8 cellular contexts compared by ENCODE assay signal in the genomic region with DNA sequence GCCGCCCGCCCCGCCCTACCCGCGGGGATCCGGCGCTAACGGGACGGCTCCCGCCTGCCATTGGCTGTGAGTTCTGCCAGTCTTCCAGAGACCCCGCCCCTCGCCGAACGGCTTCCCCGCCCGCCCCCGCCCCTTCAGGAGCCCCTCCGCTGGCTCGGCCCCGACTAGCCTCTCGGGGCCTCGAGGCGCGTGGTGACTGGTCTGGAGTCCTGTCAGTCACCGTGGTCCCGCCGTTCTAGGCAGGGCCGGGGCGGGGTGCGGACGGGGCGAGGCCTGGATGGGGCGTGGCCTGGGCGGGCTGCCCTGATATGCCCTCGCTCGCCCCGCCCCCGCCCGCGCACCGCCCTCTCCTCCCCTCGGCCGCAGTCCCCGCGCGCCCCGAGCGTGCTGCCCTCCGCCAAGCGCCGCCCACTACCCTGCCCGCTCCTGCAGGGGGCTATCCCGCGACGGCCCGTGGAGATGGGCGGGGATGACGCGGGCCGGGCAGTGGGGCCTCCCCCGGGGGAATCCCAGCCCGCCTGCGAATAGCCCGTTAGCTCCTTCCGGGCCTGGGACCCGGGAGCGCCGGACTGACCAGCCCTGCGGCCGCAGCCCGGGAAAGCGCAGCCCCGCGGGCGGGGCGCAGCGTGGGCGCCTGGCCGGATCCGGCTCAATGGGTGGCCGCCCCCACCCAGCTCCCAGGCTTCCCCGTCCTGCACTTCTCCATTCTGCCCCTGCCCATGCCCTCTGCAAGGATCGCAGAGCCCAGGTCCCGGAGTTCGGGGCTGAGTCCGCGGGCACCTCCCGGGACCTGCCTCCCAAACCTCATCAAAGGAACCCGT. TPM values are rescaled to one million over a fixed set of nuclear protein-coding genes. Genes with fewer than 3 reads are reported as not detected.
DNase-seq lines count a peak whose midpoint lies in the region; ATAC-seq and TF ChIP-seq lines count a peak whose summit lies in the region.

No MANE protein-coding gene starts in this region.

- peak overlapping the region; percentile 94 for H2AFZ ChIP-seq in PC-9

- H3K9me3 ChIP-seq in PC-9 (ENCODE audit: insufficient read depth, low read depth), result no peaks in the 10 kb centered on the region

- H3K4me2 ChIP-seq in PC-9, result peak overlapping the region; percentile 99

- H3K4me1 ChIP-seq in PC-9 (replicated peaks; ENCODE audit: insufficient read depth), result 0 out of 2 replicates have a peak, but pooled peaks cover 3% of the 10 kb centered on the region

- POLR2A ChIA-PET in PC-9 (lab: Charles Lee; ENCODE audit: unreplicated experiment), result interaction anchor here (0.5 to 1.2 kb wide), 4 partner anchors 105 to 626 kb away, joined by 3 to 16 read pairs (median 4); no protein-coding TSS in a partner anchor

- ATAC-seq in GM21786 (IDR thresholded peaks at IDR 0.05; ENCODE audit: unreplicated experiment), result peak; percentile 87
- peak; percentile 98 for ATAC-seq in activated T-cell treated with anti-CD3 and anti-CD28 coated beads, Interleukin-2, amount 50 U/mL, for 4 hours
- peak; percentile 100 for ATAC-seq in esophagus mucosa

- no peaks in the 10 kb centered on the region for H3K36me3 ChIP-seq in PC-9 (ENCODE audit: low read depth)

- no peaks in the 10 kb centered on the region for H3K9me3 Mint-ChIP-seq in activated T-cell treated with anti-CD3 and anti-CD28 coated beads, Interleukin-2, amount 50 U/mL, for 4 hours

- DNase-seq in DMS79 (lab: John Stamatoyannopoulos, UW) (peak; percentile 94), KG1 (lab: John Stamatoyannopoulos, UW) (peak; percentile 92), PC-9 (peak; percentile 89 to 100), myocyte (ENCODE audit: low read depth) (peak; percentile 100)
- peak; percentile 99 for DNase-seq in activated T-cell treated with anti-CD3 and anti-CD28 coated beads, Interleukin-2, amount 50 U/mL, for 4 hours
- DNase-seq in stimulated activated CD8-positive, alpha-beta memory T cell treated with anti-CD3 and anti-CD28 coated beads, Interleukin-7, amount 100 ng/mL, for 24 hours (ENCODE audit: low read depth), result peak; percentile 96

- no TSS peak for BruUV-seq in PC-9 (replicated peaks; lab: Mats Ljungman, UMichigan)

- H3K4me3 Mint-ChIP-seq in activated T-cell treated with anti-CD3 and anti-CD28 coated beads, Interleukin-2, amount 50 U/mL, for 4 hours, result peak overlapping the region; percentile 95

- H3F3A ChIP-seq in PC-9 (ENCODE audit: insufficient read depth, low read depth), result peaks cover 18% of the 10 kb centered on the region; the same call in 1 of the 2 replicates

- H3K79me2 ChIP-seq in PC-9 (ENCODE audit: low read depth), result no peaks in the 10 kb centered on the region

- CTCF ChIA-PET in PC-9 (lab: Charles Lee), result interaction anchor here (0.6 kb wide), 4 partner anchors 18 to 260 kb away, joined by 3 read pairs; no protein-coding TSS in a partner anchor

- H4K20me1 ChIP-seq in PC-9 (ENCODE audit: insufficient read depth), result no peaks in the 10 kb centered on the region

- peaks cover 3% of the 10 kb centered on the region for H3K27me3 Mint-ChIP-seq in activated T-cell treated with anti-CD3 and anti-CD28 coated beads, Interleukin-2, amount 50 U/mL, for 4 hours (ENCODE audit: low read depth)

- H3K27ac ChIP-seq in PC-9, result no peak overlapping the region

- H3K9me2 ChIP-seq in PC-9 (ENCODE audit: insufficient read depth), result no peaks in the 10 kb centered on the region

- peaks cover 24% of the 10 kb centered on the region for H3K4me1 Mint-ChIP-seq in activated T-cell treated with anti-CD3 and anti-CD28 coated beads, Interleukin-2, amount 50 U/mL, for 4 hours (ENCODE audit: low read depth)

- intact Hi-C loops in PC-9 (cut with micrococcal nuclease; ENCODE audit: unreplicated experiment), result loop anchor here (10.0 kb wide), 1 partner anchor 204 kb away; no protein-coding TSS in a partner anchor

- peak overlapping the region; percentile 88 for H3K4me3 ChIP-seq in PC-9

- H3K27me3 ChIP-seq in PC-9 (ENCODE audit: insufficient read depth, low read depth), result no peaks in the 10 kb centered on the region

- H3K36me3 Mint-ChIP-seq in activated T-cell treated with anti-CD3 and anti-CD28 coated beads, Interleukin-2, amount 50 U/mL, for 4 hours (ENCODE audit: insufficient read depth), result no peaks in the 10 kb centered on the region

- no peak for TF ChIP-seq CTCF in PC-9 (conservative IDR thresholded peaks at IDR 0.05)

RNA-seq across cellular contexts. Expression of a gene that starts 0.4 kb away (rescaled TPM):
- total RNA-seq in PC-9 (2021) (32.0 and 35.8 TPM in 2 replicates), esophagus mucosa (5.4 TPM), myocyte (26.7 and 59.5 TPM in 2 replicates)
- total RNA-seq in activated T-cell treated with anti-CD3 and anti-CD28 coated beads, Interleukin-2, amount 50 U/mL, for 4 hours, result 1 to 10 TPM in 2 of 3 donors, under 1 TPM in 1; 0.90 to 2.3 (median 1.3) TPM
- 12.0 TPM for polyA plus RNA-seq in myocyte (2012)

RNA-seq across cellular contexts. Expression of a gene that starts 32.8 kb away (rescaled TPM):
- total RNA-seq in PC-9 (2021), result not detected in 2 replicates
- total RNA-seq in activated T-cell treated with anti-CD3 and anti-CD28 coated beads, Interleukin-2, amount 50 U/mL, for 4 hours, result not detected
- not detected for total RNA-seq in esophagus mucosa
- not detected in 2 replicates for total RNA-seq in myocyte
- 0.98 TPM for polyA plus RNA-seq in myocyte (2012)
